Comparison of ENCODE assay signal across 24 cellular contexts in genomic region chr18:79925656-79925979, GRCh38. TPM values are rescaled to one million over a fixed set of nuclear protein-coding genes. Genes with fewer than 3 reads are reported as not detected.
A peak's percentile ranks its signal among the peaks of the same experiment; 100 is the strongest.
DNase-seq lines count a peak whose midpoint lies in the region; ATAC-seq and TF ChIP-seq lines count a peak whose summit lies in the region.
"Had no signal": no experiment of that assay in that cellular context is flagged by ENCODE, and none has a peak within 500 bp of the region (broad histone marks: within the 10 kb centered on the region; RNA-seq: fewer than 3 reads in every experiment).

No MANE protein-coding gene starts in this region.

- H3K27ac Mint-ChIP-seq in chondrocyte (ENCODE audit: unreplicated experiment): no peak overlapping the region
- H3K27ac Mint-ChIP-seq: activated CD4-positive, alpha-beta memory T cell treated with anti-CD3 and anti-CD28 coated beads for 36 hours had no signal

- DNase-seq in SJCRH30 (no peak), chondrocyte (ENCODE audit: low spot score) (peak; percentile 38), midbrain (lab: John Stamatoyannopoulos, UW) (peak; percentile 9), psoas muscle (peak in 1 of 2 donors; percentile 20), colonic mucosa (no peak), HuH-7.5 (ENCODE audit: low spot score) (no peak), MG63 (no peak)
- DNase-seq: activated CD4-positive, CD25-positive, alpha-beta regulatory T cell; amniotic stem cell; foreskin keratinocyte; mesendoderm; naive B cell; NCI-H69; SIG-M5; stimulated activated CD4-positive, alpha-beta T cell treated with anti-CD3 and anti-CD28 coated beads, Interleukin-4, amount 100 ng/mL, for 1 hour had no signal

- H3K36me3 Mint-ChIP-seq in chondrocyte (ENCODE audit: low read depth): peaks cover 28% of the 10 kb centered on the region

- no peak overlapping the region for H3K4me3 Mint-ChIP-seq in chondrocyte (ENCODE audit: unreplicated experiment)
- H3K4me3 Mint-ChIP-seq: activated CD4-positive, alpha-beta memory T cell treated with anti-CD3 and anti-CD28 coated beads for 36 hours had no signal

- no peak for TF ChIP-seq CTCF in chondrocyte (IDR thresholded peaks at IDR 0.05)
- TF ChIP-seq CTCF in psoas muscle (IDR thresholded peaks at IDR 0.05): no peak
- no peak for TF ChIP-seq CTCF in colonic mucosa (IDR thresholded peaks at IDR 0.05)

- intact Hi-C loops in psoas muscle (cut with DNase I) (loop anchor here in 1 of 2 donors (10.0 kb wide), 1 partner anchor 251 kb away; the partner anchor contains the start of gene CTDP1), colonic mucosa (cut with DNase I) (no loop called here)

- no peak overlapping the region for H3K4me3 ChIP-seq in SJCRH30
- peak overlapping the region; percentile 53 for H3K4me3 ChIP-seq in psoas muscle
- H3K4me3 ChIP-seq in colonic mucosa: no peak overlapping the region
- no peak overlapping the region for H3K4me3 ChIP-seq in MG63
- H3K4me3 ChIP-seq: BLaER1, breast epithelium, HAP-1, hepatocyte, Peyer's patch, right atrium auricular region had no signal

- H3K9me3 Mint-ChIP-seq in chondrocyte (ENCODE audit: low read depth): peaks cover 15% of the 10 kb centered on the region

- H3K27me3 Mint-ChIP-seq in chondrocyte (ENCODE audit: low read depth): no peaks in the 10 kb centered on the region
- H3K27me3 Mint-ChIP-seq: activated CD4-positive, alpha-beta memory T cell treated with anti-CD3 and anti-CD28 coated beads for 36 hours; naive B cell had no signal

- ATAC-seq in psoas muscle: peak; percentile 25 to 30 (median 27)
- no peak for ATAC-seq in GM18519 (IDR thresholded peaks at IDR 0.05; ENCODE audit: low FRiP score, unreplicated experiment)
- ATAC-seq: foreskin keratinocyte, left colon had no signal

- H3K9me3 ChIP-seq in SJCRH30 (replicated peaks) (peaks cover 9% of the 10 kb centered on the region; the same call in 1 of the 2 replicates), psoas muscle (peaks cover 10% of the 10 kb centered on the region), colonic mucosa (no peaks in the 10 kb centered on the region), MG63 (peaks cover 14% of the 10 kb centered on the region)

- H3K9ac ChIP-seq in colonic mucosa (ENCODE audit: low read depth in 2 of 2, low read length in 2 of 2): no peak overlapping the region
- H3K9ac ChIP-seq: BLaER1 had no signal

- H3K27me3 ChIP-seq in SJCRH30: no peaks in the 10 kb centered on the region
- H3K27me3 ChIP-seq in psoas muscle (ENCODE audit: insufficient read depth in 3 of 3, low read length in 2 of 3): no peaks in the 10 kb centered on the region
- no peaks in the 10 kb centered on the region for H3K27me3 ChIP-seq in colonic mucosa
- no peaks in the 10 kb centered on the region for H3K27me3 ChIP-seq in MG63
- H3K27me3 ChIP-seq: BLaER1, breast epithelium, foreskin keratinocyte, hepatocyte, Peyer's patch, right atrium auricular region had no signal

- H3K4me1 Mint-ChIP-seq in chondrocyte (ENCODE audit: low read depth): no peaks in the 10 kb centered on the region

- H3K4me1 ChIP-seq in SJCRH30 (peaks cover 19% of the 10 kb centered on the region), psoas muscle (peaks cover 30% of the 10 kb centered on the region), colonic mucosa (no peaks in the 10 kb centered on the region)
- H3K4me1 ChIP-seq: BLaER1, breast epithelium, foreskin keratinocyte, HAP-1, Peyer's patch had no signal

- H3K36me3 ChIP-seq in SJCRH30 (no peaks in the 10 kb centered on the region), psoas muscle (ENCODE audit: insufficient read depth in 1 of 2, low read depth in 1 of 2) (peaks cover 0 to 19% of the 10 kb centered on the region in 2 donors), colonic mucosa (no peaks in the 10 kb centered on the region), MG63 (peaks cover 27% of the 10 kb centered on the region)
- H3K36me3 ChIP-seq: breast epithelium had no signal

- peak overlapping the region; percentile 13; the same call in 1 of the 2 replicates for H3K27ac ChIP-seq in SJCRH30
- peak overlapping the region; percentile 86 for H3K27ac ChIP-seq in psoas muscle
- no peak overlapping the region for H3K27ac ChIP-seq in colonic mucosa
- H3K27ac ChIP-seq: BLaER1, breast epithelium, foreskin keratinocyte, hepatocyte, Peyer's patch had no signal

- WGBS in psoas muscle, 3 donors: 27 to 55% (median 32%) methylated on average over 6 of the region's 6 CpGs

RNA-seq across cellular contexts. Expression of gene SLC66A2, which starts 25.8 kb away (rescaled TPM):
- 14.2 and 16.3 TPM in 2 replicates for total RNA-seq in SJCRH30 (2014; rRNA removed; shearing (Covaris generic))
- total RNA-seq in chondrocyte: 27.6 to 32.1 TPM (median 29.1 TPM) in 3 replicates
- 100 to 1,000 TPM in 2 of 4 donors, 10 to 100 TPM in 2; 36.4 to 160 (median 72.7) TPM for total RNA-seq in psoas muscle
- 10 to 100 TPM; 53.4 to 79.3 (median 67.7) TPM for polyA plus RNA-seq in psoas muscle
- total RNA-seq in colonic mucosa: 10 to 100 TPM; 74.9 to 88.0 TPM
- total RNA-seq in MG63 (2014; rRNA removed; shearing (Covaris generic); ENCODE audit: low replicate concordance): 24.3 and 53.1 TPM in 2 replicates

RNA-seq across cellular contexts. Expression of gene HSBP1L1, which starts 38.8 kb away (rescaled TPM):
- not detected in 2 replicates for total RNA-seq in SJCRH30 (2014; rRNA removed; shearing (Covaris generic))
- total RNA-seq in chondrocyte: 0.99 to 5.4 TPM (median 5.1 TPM) in 3 replicates
- total RNA-seq in psoas muscle: 1 to 10 TPM; 2.5 to 9.3 (median 8.4) TPM
- 10 to 100 TPM in 2 of 3 donors, 1 to 10 TPM in 1; 5.0 to 11.9 (median 10.2) TPM for polyA plus RNA-seq in psoas muscle
- total RNA-seq in colonic mucosa: 10 to 100 TPM; 51.8 to 59.6 TPM
- not detected in 2 replicates for total RNA-seq in MG63 (2014; rRNA removed; shearing (Covaris generic); ENCODE audit: low replicate concordance)

Comparison
In these comparisons a context has a peak if more than half of its experiments do, and no peak if none do; other contexts are left out.
1. DNase-seq: peak in chondrocyte (single experiment) and midbrain (single experiment); none in SJCRH30 (0 of 2), colonic mucosa (single experiment), HuH-7.5 (single experiment) and MG63 (single experiment).